ENCODE assay signal across 10 cellular contexts in genomic region chr9:124357591-124358361, GRCh38. TPM values are rescaled to one million over a fixed set of nuclear protein-coding genes. Genes with fewer than 3 reads are reported as not detected.
A peak's percentile ranks its signal among the peaks of the same experiment; 100 is the strongest.
DNase-seq lines count a peak whose midpoint lies in the region; ATAC-seq and TF ChIP-seq lines count a peak whose summit lies in the region.
"Had no signal": no experiment of that assay in that cellular context is flagged by ENCODE, and none has a peak within 500 bp of the region (broad histone marks: within the 10 kb centered on the region; RNA-seq: fewer than 3 reads in every experiment).

No MANE protein-coding gene starts in this region.

- H3K4me1 ChIP-seq in A673 (ENCODE audit: insufficient read depth, low read length, poor library complexity, severe bottlenecking) (no peaks in the 10 kb centered on the region), PC-9 (replicated peaks; ENCODE audit: insufficient read depth) (no peaks in the 10 kb centered on the region)

- H3K4me2 ChIP-seq in PC-9, result no peak overlapping the region

- H3K79me2 ChIP-seq in PC-9 (ENCODE audit: low read depth), result peaks cover 63% of the 10 kb centered on the region

- POLR2A ChIA-PET in A673 (lab: Charles Lee; ENCODE audit: low non-redundant PET) (no interaction called here), PC-9 (lab: Charles Lee; ENCODE audit: unreplicated experiment) (interaction anchor here (0.6 kb wide), 1 partner anchor 15 kb away, joined by 3 read pairs; no protein-coding TSS in a partner anchor)

- H3K27ac ChIP-seq in A673 (ENCODE audit: low read depth, low read length, poor library complexity, severe bottlenecking) (peak overlapping the region; percentile 12), PC-9 (no peak overlapping the region)

- peak; percentile 30 for ATAC-seq in SK-N-SH treated with all-trans-retinoic acid at 6 μM for 48 hours

- H3K9me2 ChIP-seq in PC-9 (ENCODE audit: insufficient read depth), result no peaks in the 10 kb centered on the region

- H3K9me3 ChIP-seq in A673 (ENCODE audit: low read depth, low read length, poor library complexity, severe bottlenecking) (no peaks in the 10 kb centered on the region), PC-9 (ENCODE audit: insufficient read depth, low read depth) (no peaks in the 10 kb centered on the region)

- H3K27me3 ChIP-seq in A673 (replicated peaks; ENCODE audit: insufficient read depth, low read depth, low read length, poor library complexity) (no peaks in the 10 kb centered on the region), PC-9 (ENCODE audit: insufficient read depth, low read depth) (no peaks in the 10 kb centered on the region)

- TF ChIP-seq CTCF in A673 (conservative IDR thresholded peaks at IDR 0.05; ENCODE audit: low read depth, low read length) (peak; percentile 41), GM12865 (IDR thresholded peaks at IDR 0.05; ENCODE audit: insufficient read depth, low read depth, low read length, missing control alignments) (peak; percentile 11), foreskin fibroblast (IDR thresholded peaks at IDR 0.05; ENCODE audit: low read depth, low read length) (peak; percentile 18), PC-9 (conservative IDR thresholded peaks at IDR 0.05) (no peak)

- CTCF ChIA-PET in A673 (lab: Charles Lee), result no interaction called here
- CTCF ChIA-PET in PC-9 (lab: Charles Lee), result no interaction called here

- DNase-seq in A673 (ENCODE audit: low spot score) (no peak), GM12865 (ENCODE audit: low read depth) (peak; percentile 19), foreskin fibroblast (no peak), PC-9 (no peak), NCI-H2196 (lab: John Stamatoyannopoulos, UW; ENCODE audit: unreplicated experiment) (no peak)
- no peak for DNase-seq in stimulated activated CD4-positive, alpha-beta T cell treated with anti-CD3 and anti-CD28 coated beads, Interleukin-12 subunit alpha, Interleukin-12 subunit beta, amount 100 ng/mL, for 4 hours
- DNase-seq in activated CD4-positive, alpha-beta T cell treated with anti-CD3 and anti-CD28 coated beads for 4 hours, result no peak
- DNase-seq: DMS79 treated with DMSO at 0.1 percent for 48 hours; effector memory CD4-positive, alpha-beta T cell had no signal

- H3K4me3 ChIP-seq in A673 (ENCODE audit: low read depth, low read length, poor library complexity, severe bottlenecking) (no peak overlapping the region), GM12865 (ENCODE audit: low read depth, low read length) (no peak overlapping the region), foreskin fibroblast (ENCODE audit: low read depth in 1 of 2, low read length in 2 of 2) (no peak overlapping the region), PC-9 (no peak overlapping the region)

- intact Hi-C loops in A673 (cut with micrococcal nuclease; ENCODE audit: unreplicated experiment) (no loop called here), PC-9 (cut with micrococcal nuclease; ENCODE audit: unreplicated experiment) (no loop called here)

- H3K36me3 ChIP-seq in A673 (ENCODE audit: insufficient read depth, low read length, poor library complexity, severe bottlenecking) (peaks cover 10% of the 10 kb centered on the region), PC-9 (ENCODE audit: low read depth) (peaks cover 6% of the 10 kb centered on the region; the same call in 1 of the 2 replicates)

- BruUV-seq in A673 (replicated peaks; lab: Mats Ljungman, UMichigan) (no TSS peak), PC-9 (replicated peaks; lab: Mats Ljungman, UMichigan) (no TSS peak)

- peaks cover 80% of the 10 kb centered on the region for H4K20me1 ChIP-seq in PC-9 (ENCODE audit: insufficient read depth)

- H2AFZ ChIP-seq in PC-9, result no peak overlapping the region

- peaks cover 14% of the 10 kb centered on the region; the same call in 1 of the 2 replicates for H3F3A ChIP-seq in PC-9 (ENCODE audit: insufficient read depth, low read depth)

TF ChIP-seq in SK-N-SH treated with all-trans-retinoic acid at 6 μM for 48 hours, 23 proteins besides CTCF, POLR2A, EP300 and RAD21:
- no peak for TF ChIP-seq PPARA (CRISPR knock-in tag; IDR thresholded peaks at IDR 0.05; ENCODE audit: borderline replicate concordance)
- no peak for TF ChIP-seq ISL1 (CRISPR knock-in tag; IDR thresholded peaks at IDR 0.05)
- TF ChIP-seq TCF4 (CRISPR knock-in tag; IDR thresholded peaks at IDR 0.05; ENCODE audit: borderline replicate concordance), result no peak
- no peak for TF ChIP-seq ARNTL (CRISPR knock-in tag; IDR thresholded peaks at IDR 0.05; ENCODE audit: borderline replicate concordance, low read depth)
- TF ChIP-seq PATZ1 (CRISPR knock-in tag; IDR thresholded peaks at IDR 0.05; ENCODE audit: borderline replicate concordance), result no peak
- TF ChIP-seq CSDC2 (CRISPR knock-in tag; IDR thresholded peaks at IDR 0.05), result no peak
- no peak for TF ChIP-seq TOX (CRISPR knock-in tag; IDR thresholded peaks at IDR 0.05; ENCODE audit: borderline replicate concordance)
- TF ChIP-seq ZFP30 (CRISPR knock-in tag; IDR thresholded peaks at IDR 0.05), result no peak
- TF ChIP-seq BACH2 (CRISPR knock-in tag; IDR thresholded peaks at IDR 0.05; ENCODE audit: borderline replicate concordance), result no peak

RNA-seq across cellular contexts. Expression of gene PSMB7, which starts 57.5 kb away (rescaled TPM):
- total RNA-seq in A673 (2021), result 355 and 380 TPM in 2 replicates
- 328 and 359 TPM in 2 replicates for total RNA-seq in PC-9 (2021)
